In genomic region chr9:25704800-25705199, GRCh38 we compare ENCODE assay signal across 27 cellular contexts. TPM values are rescaled to one million over a fixed set of nuclear protein-coding genes. Genes with fewer than 3 reads are reported as not detected.
DNase-seq lines count a peak whose midpoint lies in the region; ATAC-seq, FAIRE-seq and TF ChIP-seq lines count a peak whose summit lies in the region.
"Had no signal": no experiment of that assay in that cellular context is flagged by ENCODE, and none has a peak within 500 bp of the region (broad histone marks: within the 10 kb centered on the region; RNA-seq: fewer than 3 reads in every experiment).

No MANE protein-coding gene starts in this region.

- no peaks in the 10 kb centered on the region for H3K27me3 Mint-ChIP-seq in mesothelial cell of epicardium (ENCODE audit: low read depth)
- H3K27me3 Mint-ChIP-seq: CD4-positive, alpha-beta memory T cell; CD4-positive, CD25-positive, alpha-beta regulatory T cell; CD8-positive, alpha-beta memory T cell had no signal

- in situ Hi-C loops in GM12878 (cut with MboI) (no loop called here), HAP-1 (cut with MboI; ENCODE audit: low sequenced_read_pairs) (no loop called here)

- H3K27ac ChIP-seq in GM12878 (ENCODE audit: control insufficient read depth, insufficient read depth): no peak overlapping the region
- H3K27ac ChIP-seq: BLaER1 had no signal

- POLR2A ChIA-PET in GM12878 (lab: Charles Lee): no interaction called here

- H3K27ac Mint-ChIP-seq in mesothelial cell of epicardium: no peak overlapping the region
- H3K27ac Mint-ChIP-seq: CD14-positive monocyte; CD4-positive, alpha-beta memory T cell; CD4-positive, CD25-positive, alpha-beta regulatory T cell; CD8-positive, alpha-beta memory T cell had no signal

- H3K9me3 Mint-ChIP-seq in mesothelial cell of epicardium: peaks cover 4% of the 10 kb centered on the region

- H4K20me1 ChIP-seq in GM12878 (ENCODE audit: control insufficient read depth, insufficient read depth): no peaks in the 10 kb centered on the region
- H4K20me1 ChIP-seq: BLaER1 had no signal

- H3K9ac ChIP-seq in GM12878 (ENCODE audit: control insufficient read depth, insufficient read depth, low read length): no peak overlapping the region
- H3K9ac ChIP-seq: BLaER1 had no signal

- H3K4me3 Mint-ChIP-seq in mesothelial cell of epicardium: no peak overlapping the region
- H3K4me3 Mint-ChIP-seq: CD14-positive monocyte; CD4-positive, alpha-beta memory T cell; CD4-positive, CD25-positive, alpha-beta regulatory T cell; CD8-positive, alpha-beta memory T cell had no signal

- ATAC-seq in GM18868 (IDR thresholded peaks at IDR 0.05; ENCODE audit: unreplicated experiment) (peak; percentile 47), GM21360 (IDR thresholded peaks at IDR 0.05; ENCODE audit: unreplicated experiment) (peak; percentile 67), HG03432 (IDR thresholded peaks at IDR 0.05; ENCODE audit: unreplicated experiment) (peak; percentile 56), GM12878 (peak; percentile 46; the same call in 2 of the 3 replicates), left ventricle myocardium superior (no peak)

- intact Hi-C loops in GM12878 (cut with micrococcal nuclease; ENCODE audit: unreplicated experiment): no loop called here
- intact Hi-C loops in left ventricle myocardium superior (cut with micrococcal nuclease): no loop called here

- DNase-seq in GM12878 (ENCODE audit: low read depth, low spot score) (no peak), left ventricle myocardium superior (no peak), HAP-1 (ENCODE audit: low spot score in 2 of 2) (no peak), mesothelial cell of epicardium (ENCODE audit: low spot score in 2 of 2, unreplicated experiment in 2 of 2) (no peak)
- DNase-seq in activated effector memory CD4-positive, alpha-beta T cell treated with anti-CD3 and anti-CD28 coated beads, Interleukin-2, amount 50 U/mL, for 16 hours: no peak
- DNase-seq: 8988T; ACHN; BE2C; C1 segment of cervical spinal cord; Calu3; CD4-positive, alpha-beta memory T cell; CD4-positive, CD25-positive, alpha-beta regulatory T cell; CD8-positive, alpha-beta memory T cell; COR-L47; DMS79 treated with DMSO at 0.1 percent for 48 hours; GF-D8 had no signal

- H3K4me1 Mint-ChIP-seq in mesothelial cell of epicardium: peaks cover 5% of the 10 kb centered on the region
- H3K4me1 Mint-ChIP-seq: CD14-positive monocyte; CD4-positive, alpha-beta memory T cell; CD4-positive, CD25-positive, alpha-beta regulatory T cell; CD8-positive, alpha-beta memory T cell had no signal

- H3K9me3 ChIP-seq in GM12878 (replicated peaks; ENCODE audit: control insufficient read depth, insufficient read depth, low read length) (no peaks in the 10 kb centered on the region), HAP-1 (no peaks in the 10 kb centered on the region)
- H3K9me3 ChIP-seq: BE2C, BLaER1 had no signal

- H3K4me3 ChIP-seq in GM12878 (no peak overlapping the region), HAP-1 (no peak overlapping the region)
- H3K4me3 ChIP-seq: BLaER1 had no signal

- TF ChIP-seq RAD21 in GM12878 (IDR thresholded peaks at IDR 0.05; ENCODE audit: insufficient read depth, low read depth, low read length): no peak

- no TSS peak for BruUV-seq in GM12878 (replicated peaks; lab: Mats Ljungman, UMichigan)

- no peak for TF ChIP-seq CTCF in GM12878 (IDR thresholded peaks at IDR 0.05 in 2 of 3, conservative IDR thresholded peaks at IDR 0.05 in 1 of 3; ENCODE audit: control insufficient read depth in 2 of 3, extremely low read depth in 1 of 3, insufficient read depth in 1 of 3, low read depth in 3 of 3, low read length in 3 of 3)
- TF ChIP-seq CTCF in mesothelial cell of epicardium (IDR thresholded peaks at IDR 0.05; ENCODE audit: unreplicated experiment): no peak

- H3K4me2 ChIP-seq in GM12878 (ENCODE audit: control insufficient read depth, insufficient read depth): no peak overlapping the region
- H3K4me2 ChIP-seq: BLaER1 had no signal

- SMC1A ChIA-PET in GM12878 (lab: Charles Lee; ENCODE audit: uncharacterized antibody, unreplicated experiment): interaction anchor here (1.4 kb wide), 1 partner anchor 9 kb away, joined by 3 read pairs; no protein-coding TSS in a partner anchor

- RAD21 ChIA-PET in GM12878 (lab: Charles Lee; ENCODE audit: unreplicated experiment): interaction anchor here (0.6 kb wide), 1 partner anchor 701 kb away, joined by 3 read pairs; no protein-coding TSS in a partner anchor

- H3K36me3 ChIP-seq in GM12878 (ENCODE audit: control insufficient read depth in 2 of 2, insufficient read depth in 2 of 2, low read length in 1 of 2): no peaks in the 10 kb centered on the region
- H3K36me3 ChIP-seq in HAP-1 (replicated peaks): no peaks in the 10 kb centered on the region
- H3K36me3 ChIP-seq: BE2C, BLaER1 had no signal

- H3K4me1 ChIP-seq in GM12878 (ENCODE audit: control insufficient read depth, insufficient read depth, low read length) (no peaks in the 10 kb centered on the region), HAP-1 (no peaks in the 10 kb centered on the region)
- H3K4me1 ChIP-seq: BE2C, BLaER1 had no signal

- CTCF ChIA-PET in GM12878 (lab: Yijun Ruan, JAX): no interaction called here

- TF ChIP-seq EP300 in GM12878 (IDR thresholded peaks at IDR 0.05; ENCODE audit: borderline replicate concordance in 1 of 2, control insufficient read depth in 1 of 2, low read depth in 2 of 2, low read length in 2 of 2): no peak

- no peak for FAIRE-seq in GM12878 (lab: Jason Lieb, UNC)
- FAIRE-seq: A204.1, D721Med, G401.6, GM12892, GM18507 had no signal

- no peaks in the 10 kb centered on the region for H3K27me3 ChIP-seq in GM12878 (replicated peaks in 1 of 2; ENCODE audit: control insufficient read depth in 2 of 2, insufficient read depth in 2 of 2, low read length in 1 of 2)
- no peaks in the 10 kb centered on the region for H3K27me3 ChIP-seq in HAP-1 (ENCODE audit: low read depth)
- H3K27me3 ChIP-seq: BE2C, BLaER1 had no signal

- H3K36me3 Mint-ChIP-seq in mesothelial cell of epicardium: no peaks in the 10 kb centered on the region
- H3K36me3 Mint-ChIP-seq: CD14-positive monocyte; CD4-positive, alpha-beta memory T cell; CD4-positive, CD25-positive, alpha-beta regulatory T cell; CD8-positive, alpha-beta memory T cell had no signal

- no peak overlapping the region for H2AFZ ChIP-seq in GM12878 (ENCODE audit: control insufficient read depth, low read depth, low read length)

- TF ChIP-seq POLR2A in GM12878 (IDR thresholded peaks at IDR 0.05; ENCODE audit: low read depth, low read length): no peak

- no peaks in the 10 kb centered on the region for H3K79me2 ChIP-seq in GM12878 (ENCODE audit: control insufficient read depth, insufficient read depth, low read length)

- WGBS in GM12878 (ENCODE audit: insufficient coverage, insufficient replicate concordance, low lambda C conversion rate, missing lambda C conversion rate): 6% methylated on average over 4 of the region's 4 CpGs

TF ChIP-seq in GM12878, 131 proteins besides CTCF, POLR2A, EP300 and RAD21:
- TF ChIP-seq HCFC1 (IDR thresholded peaks at IDR 0.05; ENCODE audit: low read length) (no peak), POU2F2 (IDR thresholded peaks at IDR 0.05; ENCODE audit: borderline replicate concordance, low read depth, low read length) (no peak), BACH1 (IDR thresholded peaks at IDR 0.05; ENCODE audit: borderline replicate concordance) (no peak), MEF2B (IDR thresholded peaks at IDR 0.05; ENCODE audit: partially characterized antibody, poor library complexity, severe bottlenecking) (peak; percentile 37), PBX3 (IDR thresholded peaks at IDR 0.05; ENCODE audit: insufficient replicate concordance, low read depth, low read length) (no peak), FOXM1 (IDR thresholded peaks at IDR 0.05; ENCODE audit: low read depth, low read length) (peak; percentile 39; the same call in 1 of the 2 replicates), NFIC (IDR thresholded peaks at IDR 0.05; ENCODE audit: low read depth, low read length) (peak; percentile 45; the same call in 1 of the 2 replicates), RUNX3 (IDR thresholded peaks at IDR 0.05; ENCODE audit: low read length) (peak; percentile 42; the same call in 1 of the 2 replicates), ATF7 (IDR thresholded peaks at IDR 0.05; ENCODE audit: low read depth) (peak; percentile 51), CHD1 (IDR thresholded peaks at IDR 0.05; ENCODE audit: low read depth, low read length) (no peak), JUNB (IDR thresholded peaks at IDR 0.05) (peak; percentile 77)

RNA-seq across cellular contexts. Expression of gene TUSC1, which starts 26.6 kb away (rescaled TPM):
- 0.19 TPM in 1 of 2 replicates, not detected in the other for total RNA-seq in GM12878 (2013; cell fraction: nucleolus; rRNA removed)
- total RNA-seq in GM12878 (2014; rRNA removed) (not detected in 2 replicates), GM12878 (2014; rRNA removed; fragmentation: Illumina TruSeq; extraction: Trizol) (not detected in 2 replicates), GM12878 (2021) (not detected in 2 replicates), left ventricle myocardium superior (13.1 TPM), mesothelial cell of epicardium (not detected in 3 replicates)
- not detected for polyA plus RNA-seq in GM12878 (2011; ENCODE audit: low read depth)
- polyA plus RNA-seq in GM12878 (2011; rRNA removed) (not detected in 2 replicates), GM12878 (2014; fragmentation: Illumina TruSeq; extraction: Trizol) (not detected in 2 replicates), GM12878 (2014; fragmentation: Nextera tagmentation; extraction: Ambion mirVana) (not detected), GM12878 (2014; rRNA removed) (0.06 TPM in 1 of 2 replicates, not detected in the other), GM12878 (2016; fragmentation: Nextera tagmentation; extraction: Ambion mirVana) (not detected)
- not detected in 2 replicates for polyA plus RNA-seq in GM12878 (2011; cell fraction: cytosol; rRNA removed)
- polyA plus RNA-seq in GM12878 (2011; cell fraction: nucleus; rRNA removed): not detected in 2 replicates
- 0.09 and 0.10 TPM in 2 replicates for polyA plus RNA-seq in GM12878 (2012)
- not detected in 2 replicates for polyA minus RNA-seq in GM12878 (2011; rRNA and poly(A)+ RNA removed)
- polyA minus RNA-seq in GM12878 (2011; cell fraction: cytosol; rRNA and poly(A)+ RNA removed): not detected in 2 replicates
- 0.12 TPM in 1 of 2 replicates, not detected in the other for polyA minus RNA-seq in GM12878 (2011; cell fraction: nucleus; rRNA and poly(A)+ RNA removed)
- total RNA-seq: A673; CD4-positive, alpha-beta memory T cell; CD4-positive, CD25-positive, alpha-beta regulatory T cell; CD8-positive, alpha-beta memory T cell had no signal
- polyA plus RNA-seq: CD8-positive, alpha-beta memory T cell had no signal

Comparison
In these comparisons a context has a peak if more than half of its experiments do, and no peak if none do; other contexts are left out.
1. RNA of gene TUSC1, which starts 26.6 kb away (total RNA-seq): 13.1 TPM in left ventricle myocardium superior (single experiment); 0.19 TPM in GM12878 and not detected in mesothelial cell of epicardium; every median in the first group is over 10 times any median in the second.